In the genomic region with DNA sequence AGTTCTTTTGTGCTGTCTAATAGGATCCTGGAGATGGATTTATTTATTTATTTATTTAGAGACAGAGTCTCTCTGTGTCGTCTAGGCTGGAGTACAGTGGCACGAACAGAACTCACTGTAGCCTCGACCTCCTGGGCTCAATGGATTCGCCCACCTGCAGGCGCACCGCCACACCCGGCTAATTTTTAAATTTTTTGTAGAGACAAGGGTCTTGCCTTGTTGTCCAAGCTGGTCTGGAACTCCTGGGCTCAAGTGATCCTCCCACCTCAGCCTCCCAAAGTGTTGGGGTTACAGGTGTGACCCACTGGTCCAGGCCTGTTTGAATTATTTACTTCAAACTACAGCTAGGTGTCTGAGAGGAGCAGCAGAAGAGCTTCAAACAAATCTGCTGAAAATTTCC, we compare ENCODE assay signal across 15 cellular contexts. TPM values are rescaled to one million over a fixed set of nuclear protein-coding genes. Genes with fewer than 3 reads are reported as not detected.
DNase-seq lines count a peak whose midpoint lies in the region; ATAC-seq, FAIRE-seq and TF ChIP-seq lines count a peak whose summit lies in the region.
"Had no signal": no experiment of that assay in that cellular context is flagged by ENCODE, and none has a peak within 500 bp of the region (broad histone marks: within the 10 kb centered on the region; RNA-seq: fewer than 3 reads in every experiment).

No MANE protein-coding gene starts in this region.

- TF ChIP-seq POLR2A in right lobe of liver (IDR thresholded peaks at IDR 0.05) = no peak
- TF ChIP-seq POLR2A in HepG2 (IDR thresholded peaks at IDR 0.05; ENCODE audit: insufficient read depth in 1 of 2, low read depth in 2 of 2, low read length in 2 of 2) = no peak

- no peak for TF ChIP-seq RAD21 in HepG2 (CRISPR knock-in tag; IDR thresholded peaks at IDR 0.05)

- H3K27me3 ChIP-seq in right lobe of liver = no peaks in the 10 kb centered on the region
- no peaks in the 10 kb centered on the region; a peak in 1 of 5 replicates for H3K27me3 ChIP-seq in HepG2 (ENCODE audit: control insufficient read depth in 1 of 2, insufficient read depth in 2 of 2, low read length in 2 of 2)
- H3K27me3 ChIP-seq in upper lobe of right lung = no peaks in the 10 kb centered on the region
- no peaks in the 10 kb centered on the region for H3K27me3 ChIP-seq in smooth muscle cell (ENCODE audit: low read depth)
- H3K27me3 ChIP-seq: colonic mucosa, MG63, right atrium auricular region, uterus had no signal

- no TSS peak for BruUV-seq in HepG2 (replicated peaks; lab: Mats Ljungman, UMichigan)

- DNase-seq in right lobe of liver (no peak), HepG2 (ENCODE audit: low spot score) (no peak), activated B cell treated with CpG ODN at 0.5 μM for 24 hours (no peak), mesenteric fat pad (ENCODE audit: low spot score) (peak; percentile 26), upper lobe of right lung (peak; percentile 23), left colon (no peak), smooth muscle cell (lab: John Stamatoyannopoulos, UW; ENCODE audit: unreplicated experiment) (no peak)
- no peak for DNase-seq in stimulated activated CD4-positive, alpha-beta T cell treated with anti-CD3 and anti-CD28 coated beads, Interleukin-12 subunit alpha, Interleukin-12 subunit beta, amount 100 ng/mL, for 4 hours
- DNase-seq: MG63, NCI-H226, uterus had no signal

- peaks cover 0 to 7% (median 0%) of the 10 kb centered on the region in 4 donors for H3K4me1 ChIP-seq in right lobe of liver
- H3K4me1 ChIP-seq in HepG2 (ENCODE audit: insufficient read depth, low read length) = peaks cover 22% of the 10 kb centered on the region
- peaks cover 7% of the 10 kb centered on the region for H3K4me1 ChIP-seq in upper lobe of right lung
- H3K4me1 ChIP-seq in smooth muscle cell (ENCODE audit: low read depth) = peaks cover 5% of the 10 kb centered on the region
- H3K4me1 ChIP-seq: colonic mucosa had no signal

- in situ Hi-C loops in HepG2 (cut with HindIII; ENCODE audit: extremely low pct_ligation_motif_present, low pct_unique_long_range_greater_than_20kb) = no loop called here

- H4K20me1 ChIP-seq in HepG2 (ENCODE audit: insufficient read depth, low read length) (no peaks in the 10 kb centered on the region), smooth muscle cell (ENCODE audit: low read depth) (no peaks in the 10 kb centered on the region)

- no peak for FAIRE-seq in HepG2 (lab: Jason Lieb, UNC)
- FAIRE-seq: endothelial cell of umbilical vein, keratinocyte had no signal

- no peaks in the 10 kb centered on the region for H3K36me3 ChIP-seq in right lobe of liver
- H3K36me3 ChIP-seq in HepG2 (replicated peaks in 1 of 2; ENCODE audit: control insufficient read depth in 1 of 2, insufficient read depth in 2 of 2, low read length in 2 of 2) = no peaks in the 10 kb centered on the region
- H3K36me3 ChIP-seq in upper lobe of right lung = no peaks in the 10 kb centered on the region
- H3K36me3 ChIP-seq in smooth muscle cell (ENCODE audit: low read depth) = no peaks in the 10 kb centered on the region
- H3K36me3 ChIP-seq: colonic mucosa, MG63, right atrium auricular region, uterus had no signal

- TF ChIP-seq CTCF in right lobe of liver (IDR thresholded peaks at IDR 0.05) (no peak), HepG2 (CRISPR knock-in tag; IDR thresholded peaks at IDR 0.05) (no peak), activated B cell treated with CpG ODN at 0.5 μM for 24 hours (IDR thresholded peaks at IDR 0.05) (no peak), upper lobe of right lung (IDR thresholded peaks at IDR 0.05) (no peak), smooth muscle cell (IDR thresholded peaks at IDR 0.05; ENCODE audit: borderline replicate concordance, insufficient read depth, poor library complexity, severe bottlenecking) (no peak)

- POLR2A ChIA-PET in HepG2 (lab: Yijun Ruan, JAX) (interaction anchor here (1.0 to 4.2 kb wide), 3 partner anchors 9 to 23 kb away, joined by 3 to 64 read pairs (median 25); partner anchors contain the start of gene SPEN), activated B cell treated with CpG ODN at 0.5 μM for 24 hours (lab: Charles Lee) (interaction anchor here (1.4 to 5.5 kb wide), 6 partner anchors 10 to 137 kb away, joined by 4 to 231 read pairs (median 16); partner anchors contain the start of genes SPEN and ZBTB17)

- no peaks in the 10 kb centered on the region for H3K9me3 Mint-ChIP-seq in activated B cell treated with CpG ODN at 0.5 μM for 24 hours

- ATAC-seq in right lobe of liver (no peak), HepG2 (no peak), activated B cell treated with CpG ODN at 0.5 μM for 24 hours (ENCODE audit: low read depth) (no peak), upper lobe of right lung (no peak), left colon (no peak)

- H3K27ac Mint-ChIP-seq in activated B cell treated with CpG ODN at 0.5 μM for 24 hours = peak overlapping the region; percentile 98

- peaks cover 13% of the 10 kb centered on the region for H3K36me3 Mint-ChIP-seq in activated B cell treated with CpG ODN at 0.5 μM for 24 hours (ENCODE audit: low read depth)

- H3K9me3 ChIP-seq in right lobe of liver (no peaks in the 10 kb centered on the region), HepG2 (ENCODE audit: low read length) (no peaks in the 10 kb centered on the region), upper lobe of right lung (no peaks in the 10 kb centered on the region), smooth muscle cell (replicated peaks; ENCODE audit: low read depth) (no peaks in the 10 kb centered on the region)
- H3K9me3 ChIP-seq: colonic mucosa, MG63, right atrium auricular region, uterus had no signal

- intact Hi-C loops in right lobe of liver (cut with DNase I) = no loop called here
- intact Hi-C loops in HepG2 (cut with micrococcal nuclease; ENCODE audit: unreplicated experiment) = no loop called here
- intact Hi-C loops in activated B cell treated with CpG ODN at 0.5 μM for 24 hours (cut with micrococcal nuclease) = loop anchor here (1.0 to 5.0 kb wide), 3 partner anchors 9 to 529 kb away; partner anchors contain the start of gene SZRD1
- intact Hi-C loops in upper lobe of right lung (cut with DNase I) = no loop called here
- intact Hi-C loops in left colon (cut with DNase I, micrococcal nuclease) = no loop called here

- H3K4me1 Mint-ChIP-seq in activated B cell treated with CpG ODN at 0.5 μM for 24 hours = peaks cover 38% of the 10 kb centered on the region

- TF ChIP-seq EP300 in HepG2 (IDR thresholded peaks at IDR 0.05; ENCODE audit: low read depth in 2 of 2, low read length in 2 of 2) (no peak), HepG2 (CRISPR knock-in tag; IDR thresholded peaks at IDR 0.05; ENCODE audit: borderline replicate concordance) (no peak)

- 88% methylated on average over 7 of the region's 7 CpGs for WGBS in right lobe of liver (ENCODE audit: insufficient coverage, low coverage, low lambda C conversion rate, missing lambda C conversion rate)
- WGBS in HepG2 (ENCODE audit: low lambda C conversion rate) = 88% methylated on average over 7 of the region's 7 CpGs
- WGBS in smooth muscle cell (ENCODE audit: low lambda C conversion rate) = 88% methylated on average over 7 of the region's 7 CpGs

- peaks cover 11% of the 10 kb centered on the region for H3F3A ChIP-seq in smooth muscle cell (ENCODE audit: low read depth)

- peaks cover 14% of the 10 kb centered on the region for H3K79me2 ChIP-seq in HepG2 (ENCODE audit: insufficient read depth, low read length)
- peaks cover 6% of the 10 kb centered on the region for H3K79me2 ChIP-seq in smooth muscle cell (ENCODE audit: low read depth)

- H3K27me3 Mint-ChIP-seq in activated B cell treated with CpG ODN at 0.5 μM for 24 hours = no peaks in the 10 kb centered on the region

- H3K4me3 ChIP-seq in right lobe of liver (no peak overlapping the region), HepG2 (replicated peaks in 1 of 3; ENCODE audit: insufficient read depth in 1 of 3, low read depth in 2 of 3, low read length in 3 of 3) (no peak overlapping the region), upper lobe of right lung (peak overlapping the region; percentile 39), smooth muscle cell (no peak overlapping the region)
- H3K4me3 ChIP-seq: MG63, uterus had no signal

- CTCF ChIA-PET in HepG2 (lab: Yijun Ruan, JAX; ENCODE audit: low intra/inter-chr PET ratio, low total read pairs) (no interaction called here), activated B cell treated with CpG ODN at 0.5 μM for 24 hours (lab: Charles Lee) (interaction anchor here (1.7 kb wide), 1 partner anchor 9 kb away, joined by 5 read pairs; the partner anchor contains the start of gene SPEN)

- no peak overlapping the region for H3K9ac ChIP-seq in HepG2 (ENCODE audit: insufficient read depth, low read depth, low read length)
- no peak overlapping the region for H3K9ac ChIP-seq in smooth muscle cell (ENCODE audit: low read depth)

- H3K27ac ChIP-seq in right lobe of liver (peak overlapping the region in 2 of 3 donors; percentile 95 to 97), HepG2 (ENCODE audit: extremely low read length, insufficient read depth, low read length) (no peak overlapping the region), upper lobe of right lung (peak overlapping the region; percentile 100), smooth muscle cell (ENCODE audit: low read depth) (no peak overlapping the region)

- H3K4me3 Mint-ChIP-seq in activated B cell treated with CpG ODN at 0.5 μM for 24 hours = peak overlapping the region; percentile 90

- H2AFZ ChIP-seq in HepG2 (ENCODE audit: low read length) (no peak overlapping the region), smooth muscle cell (ENCODE audit: low read depth) (no peak overlapping the region)

- H3K4me2 ChIP-seq in HepG2 (ENCODE audit: low read depth, low read length) = no peak overlapping the region
- no peak overlapping the region for H3K4me2 ChIP-seq in smooth muscle cell

RNA-seq across cellular contexts. Expression of gene SPEN, which starts 9.6 kb away (rescaled TPM):
- total RNA-seq in right lobe of liver (10 to 100 TPM; 13.5 to 33.7 (median 23.2) TPM), HepG2 (2016; rRNA removed; fragmentation: Illumina TruSeq; extraction: Trizol) (14.0 and 25.1 TPM in 2 replicates), activated B cell treated with CpG ODN at 0.5 μM for 24 hours (116 and 123 TPM in 2 replicates), mesenteric fat pad (92.0 TPM), upper lobe of right lung (53.1 TPM), left colon (10 to 100 TPM; 46.7 to 47.6 TPM), smooth muscle cell (24.9 and 28.7 TPM in 2 replicates)
- 7.7 and 8.8 TPM in 2 replicates for total RNA-seq in HepG2 (2016; cell fraction: cytosol; rRNA removed; fragmentation: Illumina TruSeq; extraction: Trizol; ENCODE audit: low read depth)
- total RNA-seq in HepG2 (2016; cell fraction: insoluble cytoplasmic fraction; rRNA removed; fragmentation: Illumina TruSeq; extraction: Trizol) = 10.1 and 21.7 TPM in 2 replicates
- total RNA-seq in HepG2 (2016; cell fraction: membrane; rRNA removed; fragmentation: Illumina TruSeq; extraction: Trizol) = 9.3 and 12.9 TPM in 2 replicates
- total RNA-seq in HepG2 (2016; cell fraction: nucleus; rRNA removed; fragmentation: Illumina TruSeq; extraction: Trizol) = 49.3 and 56.0 TPM in 2 replicates
- polyA plus RNA-seq in HepG2 (2011; rRNA removed) (4.8 and 5.0 TPM in 2 replicates), smooth muscle cell (10.6 and 20.0 TPM in 2 replicates)
- polyA plus RNA-seq in HepG2 (2011; cell fraction: cytosol; rRNA removed) = 2.8 and 3.3 TPM in 2 replicates
- polyA plus RNA-seq in HepG2 (2011; cell fraction: nucleus; rRNA removed) = 18.8 and 20.8 TPM in 2 replicates
- 21.6 and 23.5 TPM in 2 replicates for polyA plus RNA-seq in HepG2 (2012)
- polyA plus RNA-seq in HepG2 (2016; cell fraction: cytosol; fragmentation: Illumina TruSeq; extraction: Trizol; ENCODE audit: low read depth) = 0.96 and 1.2 TPM in 2 replicates
- 8.1 and 13.9 TPM in 2 replicates for polyA plus RNA-seq in HepG2 (2016; cell fraction: insoluble cytoplasmic fraction; fragmentation: Illumina TruSeq; extraction: Trizol; ENCODE audit: low read depth)
- 2.4 and 4.4 TPM in 2 replicates for polyA plus RNA-seq in HepG2 (2016; cell fraction: membrane; fragmentation: Illumina TruSeq; extraction: Trizol; ENCODE audit: low read depth)
- polyA plus RNA-seq in HepG2 (2016; cell fraction: nucleus; fragmentation: Illumina TruSeq; extraction: Trizol; ENCODE audit: insufficient read depth, low read depth) = 82.7 and 94.7 TPM in 2 replicates
- 26.2 and 39.1 TPM in 2 replicates for polyA minus RNA-seq in HepG2 (2011; rRNA and poly(A)+ RNA removed; ENCODE audit: low replicate concordance)
- polyA minus RNA-seq in HepG2 (2011; cell fraction: cytosol; rRNA and poly(A)+ RNA removed) = 16.2 and 25.1 TPM in 2 replicates
- polyA minus RNA-seq in HepG2 (2011; cell fraction: nucleus; rRNA and poly(A)+ RNA removed) = 33.1 and 35.3 TPM in 2 replicates

RNA-seq across cellular contexts. Expression of gene UQCRHL, which starts 30.5 kb away (rescaled TPM):
- total RNA-seq in right lobe of liver (1 to 10 TPM in 2 of 6 experiments, under 1 TPM in 4; 0.42 to 1.1 (median 0.51) TPM), HepG2 (2016; rRNA removed; fragmentation: Illumina TruSeq; extraction: Trizol) (2.3 and 4.0 TPM in 2 replicates), activated B cell treated with CpG ODN at 0.5 μM for 24 hours (1.7 and 1.9 TPM in 2 replicates), mesenteric fat pad (1.3 TPM), upper lobe of right lung (0.93 TPM), left colon (1 to 10 TPM; 2.2 to 2.6 TPM), smooth muscle cell (3.9 and 4.4 TPM in 2 replicates)
- total RNA-seq in HepG2 (2016; cell fraction: cytosol; rRNA removed; fragmentation: Illumina TruSeq; extraction: Trizol; ENCODE audit: low read depth) = 1.3 and 1.6 TPM in 2 replicates
- total RNA-seq in HepG2 (2016; cell fraction: insoluble cytoplasmic fraction; rRNA removed; fragmentation: Illumina TruSeq; extraction: Trizol) = 2.3 and 4.1 TPM in 2 replicates
- total RNA-seq in HepG2 (2016; cell fraction: membrane; rRNA removed; fragmentation: Illumina TruSeq; extraction: Trizol) = 3.6 and 3.8 TPM in 2 replicates
- 0.72 and 0.87 TPM in 2 replicates for total RNA-seq in HepG2 (2016; cell fraction: nucleus; rRNA removed; fragmentation: Illumina TruSeq; extraction: Trizol)
- polyA plus RNA-seq in HepG2 (2011; rRNA removed) (1.4 and 1.8 TPM in 2 replicates), smooth muscle cell (1.1 and 1.6 TPM in 2 replicates)
- 1.3 and 2.6 TPM in 2 replicates for polyA plus RNA-seq in HepG2 (2011; cell fraction: cytosol; rRNA removed)
- 0.59 and 1.3 TPM in 2 replicates for polyA plus RNA-seq in HepG2 (2011; cell fraction: nucleus; rRNA removed)
- 4.4 and 15.0 TPM in 2 replicates for polyA plus RNA-seq in HepG2 (2012)
- polyA plus RNA-seq in HepG2 (2016; cell fraction: cytosol; fragmentation: Illumina TruSeq; extraction: Trizol; ENCODE audit: low read depth) = 3.5 and 3.9 TPM in 2 replicates
- 6.0 and 6.8 TPM in 2 replicates for polyA plus RNA-seq in HepG2 (2016; cell fraction: insoluble cytoplasmic fraction; fragmentation: Illumina TruSeq; extraction: Trizol; ENCODE audit: low read depth)
- polyA plus RNA-seq in HepG2 (2016; cell fraction: membrane; fragmentation: Illumina TruSeq; extraction: Trizol; ENCODE audit: low read depth) = 4.5 and 5.2 TPM in 2 replicates
- 1.8 and 2.2 TPM in 2 replicates for polyA plus RNA-seq in HepG2 (2016; cell fraction: nucleus; fragmentation: Illumina TruSeq; extraction: Trizol; ENCODE audit: insufficient read depth, low read depth)
- polyA minus RNA-seq in HepG2 (2011; rRNA and poly(A)+ RNA removed; ENCODE audit: low replicate concordance) = 1.2 TPM in 1 of 2 replicates, not detected in the other
- polyA minus RNA-seq in HepG2 (2011; cell fraction: cytosol; rRNA and poly(A)+ RNA removed) = 2.5 and 2.8 TPM in 2 replicates
- 0.64 and 0.87 TPM in 2 replicates for polyA minus RNA-seq in HepG2 (2011; cell fraction: nucleus; rRNA and poly(A)+ RNA removed)

Comparison
In these comparisons a context has a peak if more than half of its experiments do, and no peak if none do; other contexts are left out.
1. H3K27ac ChIP-seq: peak in right lobe of liver (2 of 3) and upper lobe of right lung (single experiment); none in HepG2 (single experiment) and smooth muscle cell (single experiment).
2. DNase-seq: peak in mesenteric fat pad (single experiment) and upper lobe of right lung (single experiment); none in right lobe of liver (0 of 3), HepG2 (single experiment), activated B cell treated with CpG ODN at 0.5 μM for 24 hours (single experiment), left colon (0 of 2), stimulated activated CD4-positive, alpha-beta T cell treated with anti-CD3 and anti-CD28 coated beads, Interleukin-12 subunit alpha, Interleukin-12 subunit beta, amount 100 ng/mL, for 4 hours (single experiment) and smooth muscle cell (single experiment).